ENCODE assay signal across 1 cellular context in the genomic region with DNA sequence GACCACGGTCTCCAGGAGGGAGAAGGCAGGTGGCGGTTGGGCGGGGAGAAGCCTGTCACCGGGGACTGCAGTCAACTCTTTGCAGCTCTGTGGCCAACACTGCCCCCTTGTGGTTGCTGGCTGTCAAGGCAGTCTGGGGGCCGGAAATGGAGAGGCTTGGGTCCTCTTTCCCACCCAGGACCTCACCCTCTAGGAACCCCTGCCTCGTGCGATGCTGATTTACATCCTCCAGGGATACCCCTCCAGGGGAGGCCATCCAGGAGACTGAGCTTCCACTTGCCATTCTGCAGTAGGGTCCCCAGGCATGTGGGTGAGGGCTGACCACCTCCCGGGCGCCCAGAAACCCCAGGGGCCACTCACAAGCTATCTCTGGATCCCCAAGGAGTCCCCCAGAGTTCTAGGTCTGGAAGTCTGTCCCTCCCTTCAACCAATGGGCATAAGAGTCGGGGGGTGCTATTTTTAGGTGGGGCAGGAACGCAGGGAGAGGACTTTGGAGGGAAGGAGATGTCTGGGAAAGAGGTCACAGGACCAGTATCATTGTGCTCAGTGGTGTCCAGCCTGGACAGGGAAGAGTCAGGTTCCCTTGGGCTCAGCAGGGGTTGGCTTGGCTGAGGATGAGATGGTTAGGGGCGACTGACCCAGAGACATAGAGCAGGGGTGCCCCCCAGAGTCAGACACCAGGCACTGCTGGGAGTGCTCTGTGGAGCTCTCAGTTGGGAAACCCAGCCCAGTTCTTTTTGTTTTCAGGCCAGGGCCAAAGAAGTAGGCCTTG.
TF ChIP-seq lines count a peak whose summit lies in the region.

No MANE protein-coding gene starts in this region.

TF ChIP-seq in K562, 482 proteins besides CTCF, POLR2A, EP300 and RAD21 (continued from another document and continues in another):
- TF ChIP-seq ARID3B (CRISPR knock-in tag; IDR thresholded peaks at IDR 0.05; ENCODE audit: borderline replicate concordance) (no peak), HCFC1 (IDR thresholded peaks at IDR 0.05; ENCODE audit: low read depth, low read length) (0 out of 2 replicates have a peak, but pooled peaks have one; percentile 30), BRCA1 (IDR thresholded peaks at IDR 0.05) (no peak), BRCA1 (CRISPR knock-in tag; IDR thresholded peaks at IDR 0.05) (no peak), NELFE (IDR thresholded peaks at IDR 0.05; ENCODE audit: insufficient read depth, insufficient read length) (no peak), TAF1 (IDR thresholded peaks at IDR 0.05; ENCODE audit: control insufficient read depth, extremely low read depth, insufficient read depth, low read length, severe bottlenecking) (no peak), C11orf30 (IDR thresholded peaks at IDR 0.05; ENCODE audit: low read depth) (no peak), HMGN3 (IDR thresholded peaks at IDR 0.05; ENCODE audit: borderline replicate concordance, extremely low read depth, insufficient read length, low read depth, low read length) (no peak), MED1 (CRISPR knock-in tag; IDR thresholded peaks at IDR 0.05; ENCODE audit: borderline replicate concordance) (no peak), ARID3A (IDR thresholded peaks at IDR 0.05; ENCODE audit: borderline replicate concordance, low read depth, low read length) (no peak), PHB (CRISPR knock-in tag; IDR thresholded peaks at IDR 0.05) (no peak), ZNF431 (CRISPR knock-in tag; IDR thresholded peaks at IDR 0.05) (no peak), RBM17 (IDR thresholded peaks at IDR 0.05; ENCODE audit: borderline replicate concordance, low read depth, low read length) (no peak), HMG20B (CRISPR knock-in tag; IDR thresholded peaks at IDR 0.05) (no peak), TEAD1 (CRISPR knock-in tag; IDR thresholded peaks at IDR 0.05) (no peak), ZNF551 (CRISPR knock-in tag; IDR thresholded peaks at IDR 0.05) (no peak), ARID2 (IDR thresholded peaks at IDR 0.05) (peak; percentile 74; the same call in 1 of the 2 replicates), YY1 (IDR thresholded peaks at IDR 0.05; ENCODE audit: borderline replicate concordance in 1 of 3, control insufficient read depth in 1 of 3, extremely low read depth in 1 of 3, insufficient read depth in 3 of 3, insufficient read length in 1 of 3, insufficient replicate concordance in 2 of 3, low read depth in 1 of 3, low read length in 2 of 3) (no peak), ATF1 (CRISPR knock-in tag; IDR thresholded peaks at IDR 0.05) (no peak), ATF1 (tag; IDR thresholded peaks at IDR 0.05) (peak; percentile 29; the same call in 1 of the 2 replicates), ZNF384 (IDR thresholded peaks at IDR 0.05; ENCODE audit: low read depth, low read length) (peak; percentile 29; the same call in 1 of the 2 replicates), FOXK1 (CRISPR knock-in tag; IDR thresholded peaks at IDR 0.05; ENCODE audit: borderline replicate concordance) (peak; percentile 82; the same call in 1 of the 2 replicates), FOXM1 (IDR thresholded peaks at IDR 0.05; ENCODE audit: low read depth) (no peak), FOXM1 (CRISPR knock-in tag; IDR thresholded peaks at IDR 0.05; ENCODE audit: low read depth) (no peak), KHSRP (IDR thresholded peaks at IDR 0.05) (no peak), SIRT6 (IDR thresholded peaks at IDR 0.05; ENCODE audit: low read depth, low read length) (no peak), LEF1 (IDR thresholded peaks at IDR 0.05) (no peak), SMARCE1 (IDR thresholded peaks at IDR 0.05) (no peak), ZNF668 (CRISPR knock-in tag; IDR thresholded peaks at IDR 0.05) (no peak), HSF4 (CRISPR knock-in tag; IDR thresholded peaks at IDR 0.05; ENCODE audit: borderline replicate concordance) (no peak), CREM (IDR thresholded peaks at IDR 0.05; ENCODE audit: low read depth) (peak; percentile 44; the same call in 1 of the 2 replicates), SMARCA4 (IDR thresholded peaks at IDR 0.05) (0 out of 2 replicates have a peak, but pooled peaks have one; percentile 38), MTA3 (IDR thresholded peaks at IDR 0.05; ENCODE audit: borderline replicate concordance) (peak; percentile 46; the same call in 1 of the 2 replicates), CCNT2 (IDR thresholded peaks at IDR 0.05; ENCODE audit: borderline replicate concordance, extremely low read depth, insufficient read length, low read depth, low read length) (no peak), CBX5 (IDR thresholded peaks at IDR 0.05; ENCODE audit: borderline replicate concordance, low read depth) (no peak)
- TF ChIP-seq, protein P1, sequence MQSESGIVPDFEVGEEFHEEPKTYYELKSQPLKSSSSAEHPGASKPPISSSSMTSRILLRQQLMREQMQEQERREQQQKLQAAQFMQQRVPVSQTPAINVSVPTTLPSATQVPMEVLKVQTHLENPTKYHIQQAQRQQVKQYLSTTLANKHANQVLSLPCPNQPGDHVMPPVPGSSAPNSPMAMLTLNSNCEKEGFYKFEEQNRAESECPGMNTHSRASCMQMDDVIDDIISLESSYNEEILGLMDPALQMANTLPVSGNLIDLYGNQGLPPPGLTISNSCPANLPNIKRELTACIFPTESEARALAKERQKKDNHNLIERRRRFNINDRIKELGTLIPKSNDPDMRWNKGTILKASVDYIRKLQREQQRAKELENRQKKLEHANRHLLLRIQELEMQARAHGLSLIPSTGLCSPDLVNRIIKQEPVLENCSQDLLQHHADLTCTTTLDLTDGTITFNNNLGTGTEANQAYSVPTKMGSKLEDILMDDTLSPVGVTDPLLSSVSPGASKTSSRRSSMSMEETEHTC (IDR thresholded peaks at IDR 0.05), result no peak
- TF ChIP-seq, protein P2, sequence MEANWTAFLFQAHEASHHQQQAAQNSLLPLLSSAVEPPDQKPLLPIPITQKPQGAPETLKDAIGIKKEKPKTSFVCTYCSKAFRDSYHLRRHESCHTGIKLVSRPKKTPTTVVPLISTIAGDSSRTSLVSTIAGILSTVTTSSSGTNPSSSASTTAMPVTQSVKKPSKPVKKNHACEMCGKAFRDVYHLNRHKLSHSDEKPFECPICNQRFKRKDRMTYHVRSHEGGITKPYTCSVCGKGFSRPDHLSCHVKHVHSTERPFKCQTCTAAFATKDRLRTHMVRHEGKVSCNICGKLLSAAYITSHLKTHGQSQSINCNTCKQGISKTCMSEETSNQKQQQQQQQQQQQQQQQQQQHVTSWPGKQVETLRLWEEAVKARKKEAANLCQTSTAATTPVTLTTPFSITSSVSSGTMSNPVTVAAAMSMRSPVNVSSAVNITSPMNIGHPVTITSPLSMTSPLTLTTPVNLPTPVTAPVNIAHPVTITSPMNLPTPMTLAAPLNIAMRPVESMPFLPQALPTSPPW (CRISPR knock-in tag; IDR thresholded peaks at IDR 0.05), result peak; percentile 61
- TF ChIP-seq, protein P3, sequence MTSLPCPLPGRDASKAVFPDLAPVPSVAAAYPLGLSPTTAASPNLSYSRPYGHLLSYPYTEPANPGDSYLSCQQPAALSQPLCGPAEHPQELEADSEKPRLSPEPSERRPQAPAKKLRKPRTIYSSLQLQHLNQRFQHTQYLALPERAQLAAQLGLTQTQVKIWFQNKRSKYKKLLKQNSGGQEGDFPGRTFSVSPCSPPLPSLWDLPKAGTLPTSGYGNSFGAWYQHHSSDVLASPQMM (CRISPR knock-in tag; IDR thresholded peaks at IDR 0.05), result no peak
- TF ChIP-seq, protein P4, sequence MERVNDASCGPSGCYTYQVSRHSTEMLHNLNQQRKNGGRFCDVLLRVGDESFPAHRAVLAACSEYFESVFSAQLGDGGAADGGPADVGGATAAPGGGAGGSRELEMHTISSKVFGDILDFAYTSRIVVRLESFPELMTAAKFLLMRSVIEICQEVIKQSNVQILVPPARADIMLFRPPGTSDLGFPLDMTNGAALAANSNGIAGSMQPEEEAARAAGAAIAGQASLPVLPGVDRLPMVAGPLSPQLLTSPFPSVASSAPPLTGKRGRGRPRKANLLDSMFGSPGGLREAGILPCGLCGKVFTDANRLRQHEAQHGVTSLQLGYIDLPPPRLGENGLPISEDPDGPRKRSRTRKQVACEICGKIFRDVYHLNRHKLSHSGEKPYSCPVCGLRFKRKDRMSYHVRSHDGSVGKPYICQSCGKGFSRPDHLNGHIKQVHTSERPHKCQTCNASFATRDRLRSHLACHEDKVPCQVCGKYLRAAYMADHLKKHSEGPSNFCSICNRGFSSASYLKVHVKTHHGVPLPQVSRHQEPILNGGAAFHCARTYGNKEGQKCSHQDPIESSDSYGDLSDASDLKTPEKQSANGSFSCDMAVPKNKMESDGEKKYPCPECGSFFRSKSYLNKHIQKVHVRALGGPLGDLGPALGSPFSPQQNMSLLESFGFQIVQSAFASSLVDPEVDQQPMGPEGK (CRISPR knock-in tag; IDR thresholded peaks at IDR 0.05; ENCODE audit: borderline replicate concordance), result no peak
- TF ChIP-seq, protein P5, sequence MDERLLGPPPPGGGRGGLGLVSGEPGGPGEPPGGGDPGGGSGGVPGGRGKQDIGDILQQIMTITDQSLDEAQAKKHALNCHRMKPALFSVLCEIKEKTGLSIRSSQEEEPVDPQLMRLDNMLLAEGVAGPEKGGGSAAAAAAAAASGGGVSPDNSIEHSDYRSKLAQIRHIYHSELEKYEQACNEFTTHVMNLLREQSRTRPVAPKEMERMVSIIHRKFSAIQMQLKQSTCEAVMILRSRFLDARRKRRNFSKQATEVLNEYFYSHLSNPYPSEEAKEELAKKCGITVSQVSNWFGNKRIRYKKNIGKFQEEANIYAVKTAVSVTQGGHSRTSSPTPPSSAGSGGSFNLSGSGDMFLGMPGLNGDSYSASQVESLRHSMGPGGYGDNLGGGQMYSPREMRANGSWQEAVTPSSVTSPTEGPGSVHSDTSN (CRISPR knock-in tag; IDR thresholded peaks at IDR 0.05; ENCODE audit: low read depth), result no peak
- TF ChIP-seq, protein P5 (tag; conservative IDR thresholded peaks at IDR 0.05; ENCODE audit: low read depth), result peak; percentile 27; the same call in 1 of the 2 replicates
